In the genomic region with DNA sequence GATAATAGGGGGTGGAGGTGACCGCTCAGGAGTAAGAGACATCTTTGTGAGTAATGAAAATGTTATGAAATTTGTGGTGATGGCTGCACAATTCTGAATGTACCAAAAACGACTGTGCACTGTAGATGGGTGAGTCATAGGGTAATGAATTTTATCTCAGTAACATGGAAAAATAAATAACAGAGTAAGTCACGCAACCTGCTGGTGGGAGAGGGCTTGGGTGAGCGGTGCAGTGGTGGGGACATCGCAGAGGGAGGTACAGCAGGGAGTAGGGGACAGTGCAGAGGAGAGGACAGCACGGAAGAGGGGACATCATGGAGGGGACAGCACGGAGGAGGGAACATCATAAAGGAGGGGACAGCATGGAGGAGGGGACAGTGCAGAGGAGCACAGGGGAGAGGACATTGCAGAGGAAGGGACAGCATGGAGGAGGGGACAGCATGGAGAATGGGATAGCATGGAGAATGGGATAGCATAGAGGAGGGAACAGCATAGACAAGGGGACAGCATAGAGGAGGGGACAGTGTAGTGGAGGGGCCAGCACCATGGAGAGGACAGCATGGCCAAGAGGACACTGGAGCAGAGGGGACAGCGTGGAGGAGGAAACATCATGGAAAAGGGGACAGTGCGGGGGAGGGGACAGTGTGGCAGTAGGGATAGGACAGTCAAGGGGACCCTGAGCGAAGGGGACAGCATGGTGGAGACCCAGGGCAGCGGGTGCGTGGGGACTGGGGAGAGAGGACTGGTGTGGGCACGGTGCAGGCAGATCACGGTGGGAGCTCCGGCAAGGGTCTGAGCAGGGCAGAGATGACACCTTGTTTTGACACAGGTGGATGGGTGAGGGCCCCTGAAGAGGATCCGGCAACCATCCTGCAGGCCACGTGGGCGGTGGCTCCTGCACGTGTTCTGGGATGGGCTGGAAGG, we compare ENCODE assay signal across 11 cellular contexts.
DNase-seq lines count a peak whose midpoint lies in the region; ATAC-seq, FAIRE-seq and TF ChIP-seq lines count a peak whose summit lies in the region.
"Had no signal": no experiment of that assay in that cellular context is flagged by ENCODE, and none has a peak within 500 bp of the region (broad histone marks: within the 10 kb centered on the region; RNA-seq: fewer than 3 reads in every experiment).

No MANE protein-coding gene starts in this region.

- H4K20me1 ChIP-seq in Karpas-422 (ENCODE audit: insufficient read depth, low read depth, low read length), result no peaks in the 10 kb centered on the region

- H3K9me3 ChIP-seq in kidney (ENCODE audit: control insufficient read depth in 1 of 2, low read length in 2 of 2) (peaks cover 0 to 20% of the 10 kb centered on the region in 2 donors), Karpas-422 (ENCODE audit: low read length) (peaks cover 6% of the 10 kb centered on the region; the same call in 1 of the 2 replicates)

- peak; percentile 27 to 28 for DNase-seq in AML-193 (lab: John Stamatoyannopoulos, UW)
- peak; percentile 61 for DNase-seq in LoVo (ENCODE audit: low spot score)
- DNase-seq in astrocyte of the cerebellum (ENCODE audit: low read depth), result peak; percentile 86
- peak; percentile 45 for DNase-seq in kidney
- DNase-seq in substantia nigra (lab: John Stamatoyannopoulos, UW), result no peak
- DNase-seq in NCI-H1417 (lab: John Stamatoyannopoulos, UW), result no peak
- DNase-seq in Karpas-422, result no peak
- DNase-seq: activated gamma-delta T cell, nephron progenitor cell had no signal

- H3K4me3 ChIP-seq in astrocyte of the cerebellum (ENCODE audit: low read depth, low read length) (no peak overlapping the region), kidney (ENCODE audit: low read length in 2 of 2) (no peak overlapping the region), Karpas-422 (ENCODE audit: low read length) (no peak overlapping the region)

- H3K9me2 ChIP-seq in Karpas-422 (replicated peaks; ENCODE audit: insufficient read depth, low read length), result no peaks in the 10 kb centered on the region

- no peak for ATAC-seq in HG02588 (IDR thresholded peaks at IDR 0.05; ENCODE audit: unreplicated experiment)

- no peak overlapping the region for H3K27ac ChIP-seq in kidney (ENCODE audit: low read depth in 2 of 2, low read length in 2 of 2)
- no peak overlapping the region for H3K27ac ChIP-seq in substantia nigra (ENCODE audit: low read depth, low read length, poor library complexity, severe bottlenecking)
- no peak overlapping the region for H3K27ac ChIP-seq in Karpas-422 (ENCODE audit: low read length)

- no peak for FAIRE-seq in kidney (lab: Jason Lieb, UNC)
- FAIRE-seq: D721Med had no signal

- H3K36me3 ChIP-seq in kidney (ENCODE audit: control insufficient read depth in 1 of 2, insufficient read depth in 2 of 2, low read length in 2 of 2) (no peaks in the 10 kb centered on the region), Karpas-422 (ENCODE audit: insufficient read depth, low read length) (no peaks in the 10 kb centered on the region)

- in situ Hi-C loops in astrocyte of the cerebellum (cut with HindIII; ENCODE audit: low sequenced_read_pairs), result no loop called here

- no peak overlapping the region for H3K4me2 ChIP-seq in Karpas-422 (ENCODE audit: low read depth, low read length, poor library complexity, severe bottlenecking)

- no peak overlapping the region for H3K9ac ChIP-seq in kidney (ENCODE audit: low read length in 2 of 2)
- H3K9ac ChIP-seq in Karpas-422 (ENCODE audit: low read length), result no peak overlapping the region

- intact Hi-C loops in kidney (cut with DNase I), result no loop called here

- TF ChIP-seq CTCF in astrocyte of the cerebellum (IDR thresholded peaks at IDR 0.05; ENCODE audit: low read depth, low read length, missing control alignments), result no peak
- no peak for TF ChIP-seq CTCF in kidney (IDR thresholded peaks at IDR 0.05; ENCODE audit: borderline replicate concordance, extremely low read depth, insufficient read depth)

- H3K4me1 ChIP-seq in kidney (ENCODE audit: control insufficient read depth in 1 of 2, insufficient read depth in 1 of 2, low read depth in 1 of 2, low read length in 2 of 2) (peaks cover 0 to 4% of the 10 kb centered on the region in 2 donors), Karpas-422 (ENCODE audit: low read length) (peaks cover 4% of the 10 kb centered on the region)

- no peak overlapping the region for H2AFZ ChIP-seq in Karpas-422 (ENCODE audit: low read length)

- no peaks in the 10 kb centered on the region for H3K79me2 ChIP-seq in Karpas-422 (ENCODE audit: low read length)

- no peaks in the 10 kb centered on the region for H3K27me3 ChIP-seq in Karpas-422 (ENCODE audit: low read length)

Comparison
In these comparisons a context has a peak if more than half of its experiments do, and no peak if none do; other contexts are left out.
1. DNase-seq: peak in AML-193 (2 of 2), LoVo (single experiment), astrocyte of the cerebellum (single experiment) and kidney (single experiment); none in substantia nigra (0 of 49), NCI-H1417 (0 of 3) and Karpas-422 (single experiment).